ENCODE assay signal across 13 cellular contexts in genomic region chr7:27103489-27104226, GRCh38. TPM values are rescaled to one million over a fixed set of nuclear protein-coding genes. Genes with fewer than 3 reads are reported as not detected.
A peak's percentile ranks its signal among the peaks of the same experiment; 100 is the strongest.
DNase-seq lines count a peak whose midpoint lies in the region; FAIRE-seq and TF ChIP-seq lines count a peak whose summit lies in the region.
"Had no signal": no experiment of that assay in that cellular context is flagged by ENCODE, and none has a peak within 500 bp of the region (broad histone marks: within the 10 kb centered on the region; RNA-seq: fewer than 3 reads in every experiment).

No MANE protein-coding gene starts in this region.

- no peak overlapping the region for H3K14ac ChIP-seq in H1 (ENCODE audit: insufficient read length)

- no peak overlapping the region for H3K23ac ChIP-seq in H1 (ENCODE audit: insufficient read length)

- H3K4me1 Mint-ChIP-seq in type B pancreatic cell (ENCODE audit: unreplicated experiment): peaks cover 62% of the 10 kb centered on the region

- no peak overlapping the region for H3K4me2 ChIP-seq in H1 (ENCODE audit: insufficient read depth in 1 of 2, low read depth in 2 of 2, low read length in 2 of 2)

- no peak overlapping the region for H3K18ac ChIP-seq in H1 (ENCODE audit: extremely low read depth, low read length)

- H2AK5ac ChIP-seq in H1 (ENCODE audit: low read depth, low read length): 0 out of 2 replicates have a peak overlapping the region, but pooled peaks have one; percentile 53

- H3K9ac ChIP-seq in H1 (replicated peaks in 1 of 4; ENCODE audit: extremely low read depth in 1 of 4, low read depth in 3 of 4, low read length in 3 of 4) (no peak overlapping the region), mucosa of stomach (ENCODE audit: low read length) (peak overlapping the region; percentile 86)

- no peak overlapping the region; the same call in 1 of the 2 replicates for H4K8ac ChIP-seq in H1 (ENCODE audit: extremely low read depth, insufficient read depth, low read length)

- H4K20me1 ChIP-seq in H1 (replicated peaks in 1 of 2; ENCODE audit: control insufficient read depth in 1 of 2, insufficient read depth in 2 of 2, low read length in 2 of 2): peaks cover 13 to 33% of the 10 kb centered on the region in 2 experiments

- H2BK20ac ChIP-seq in H1 (ENCODE audit: low read length): no peak overlapping the region

- H4K91ac ChIP-seq in H1 (replicated peaks; ENCODE audit: insufficient read length, low read length): no peak overlapping the region

- no peak for TF ChIP-seq POLR2A in H1 (IDR thresholded peaks at IDR 0.05; ENCODE audit: control extremely low read depth in 1 of 2, low read depth in 2 of 2, low read length in 2 of 2)

- H2BK120ac ChIP-seq in H1 (replicated peaks; ENCODE audit: low read depth, low read length): no peak overlapping the region

- H3K79me2 ChIP-seq in H1 (ENCODE audit: control insufficient read depth in 1 of 2, insufficient read depth in 2 of 2, low read length in 2 of 2): no peaks in the 10 kb centered on the region

- H4K5ac ChIP-seq in H1 (ENCODE audit: insufficient read length, low read depth, low read length): no peak overlapping the region

- H3K4me3 Mint-ChIP-seq in type B pancreatic cell: peak overlapping the region; percentile 97
- H3K4me3 Mint-ChIP-seq: stimulated activated memory B cell treated with anti-CD40 and anti-IgM and Interleukin-4, amounts not matched to agents 10 μg/mL and 1 μg/mL and 100 μg/mL, for 72 hours had no signal

- H3K79me1 ChIP-seq in H1 (ENCODE audit: low read depth, low read length): no peaks in the 10 kb centered on the region

- CTCF ChIA-PET in H1 (lab: Charles Lee; ENCODE audit: partially characterized antibody): no interaction called here

- peaks cover 0 to 14% (median 10%) of the 10 kb centered on the region in 4 experiments; a peak in 6 of 7 replicates for H3K4me1 ChIP-seq in H1 (replicated peaks in 1 of 4; ENCODE audit: control insufficient read depth in 3 of 4, insufficient read depth in 4 of 4, low read length in 3 of 4)
- H3K4me1 ChIP-seq in mucosa of stomach (ENCODE audit: control insufficient read depth, insufficient read depth, low read length): peaks cover 47% of the 10 kb centered on the region
- peaks cover 26% of the 10 kb centered on the region for H3K4me1 ChIP-seq in HAP-1

- FAIRE-seq in RCC 7860 (lab: Jason Lieb, UNC) (peak; percentile 71), H1 (lab: Jason Lieb, UNC) (no peak)

- H3K36me3 ChIP-seq in H1 (ENCODE audit: control insufficient read depth in 2 of 4, insufficient read depth in 4 of 4, low read length in 3 of 4): peaks cover 0 to 11% (median 0%) of the 10 kb centered on the region in 4 experiments; a peak in 1 of 8 replicates
- no peaks in the 10 kb centered on the region for H3K36me3 ChIP-seq in mucosa of stomach (ENCODE audit: control insufficient read depth, insufficient read depth, low read length)
- H3K36me3 ChIP-seq in HAP-1 (replicated peaks): peaks cover 5% of the 10 kb centered on the region; the same call in 1 of the 2 replicates

- TF ChIP-seq CTCF in H1 (IDR thresholded peaks at IDR 0.05; ENCODE audit: control extremely low read depth in 1 of 3, insufficient read depth in 1 of 3, low read depth in 1 of 3, low read length in 3 of 3): no peak
- no peak for TF ChIP-seq CTCF in type B pancreatic cell (conservative IDR thresholded peaks at IDR 0.05)

- TF ChIP-seq RAD21 in H1 (IDR thresholded peaks at IDR 0.05 in 1 of 2, conservative IDR thresholded peaks at IDR 0.05 in 1 of 2; ENCODE audit: low read depth in 2 of 2, low read length in 2 of 2): no peak

- no peak overlapping the region for H2BK12ac ChIP-seq in H1 (ENCODE audit: low read depth, low read length)

- H3K4ac ChIP-seq in H1 (replicated peaks; ENCODE audit: insufficient read length, low read depth, low read length): no peak overlapping the region

- 0 out of 2 replicates have a peak, but pooled peaks cover 1% of the 10 kb centered on the region for H3K23me2 ChIP-seq in H1 (ENCODE audit: low read depth, low read length)

- H2BK5ac ChIP-seq in H1 (ENCODE audit: low read depth, low read length): no peak overlapping the region

- H3K27ac ChIP-seq in H1 (ENCODE audit: low read depth, low read length): no peak overlapping the region

- no peak for TF ChIP-seq EP300 in H1 (IDR thresholded peaks at IDR 0.05; ENCODE audit: borderline replicate concordance in 1 of 2, low read depth in 2 of 2, low read length in 2 of 2)

- in situ Hi-C loops in HAP-1 (cut with MboI; ENCODE audit: low sequenced_read_pairs): no loop called here

- peak overlapping the region; percentile 97 for H3K27ac Mint-ChIP-seq in type B pancreatic cell
- H3K27ac Mint-ChIP-seq: stimulated activated memory B cell treated with anti-CD40 and anti-IgM and Interleukin-4, amounts not matched to agents 10 μg/mL and 1 μg/mL and 100 μg/mL, for 72 hours had no signal

- 12% methylated on average over 35 of the region's 35 CpGs; no CpG with 5 or more reads in 1 of the 2 experiments for WGBS in H1 (ENCODE audit: extremely low coverage in 1 of 2, insufficient coverage in 1 of 2, insufficient read length in 1 of 2, insufficient replicate concordance in 2 of 2, low coverage in 1 of 2, low lambda C conversion rate in 2 of 2, missing lambda C conversion rate in 1 of 2), 2 experiments

- POLR2A ChIA-PET in H1 (lab: Charles Lee; ENCODE audit: partially characterized antibody): no interaction called here

- H3K9me3 ChIP-seq in H1 (ENCODE audit: insufficient read depth in 2 of 2, low read depth in 1 of 2, low read length in 1 of 2) (no peaks in the 10 kb centered on the region), mucosa of stomach (ENCODE audit: control insufficient read depth, low read length) (no peaks in the 10 kb centered on the region), HAP-1 (no peaks in the 10 kb centered on the region)

- H3K27me3 ChIP-seq in H1 (replicated peaks in 1 of 4; ENCODE audit: control insufficient read depth in 3 of 4, extremely low read depth in 1 of 4, insufficient read depth in 3 of 4, low read length in 3 of 4): peaks cover 94 to 100% (median 97%) of the 10 kb centered on the region in 4 experiments
- H3K27me3 ChIP-seq in mucosa of stomach (ENCODE audit: control insufficient read depth, insufficient read depth, low read length): no peaks in the 10 kb centered on the region
- H3K27me3 ChIP-seq in HAP-1 (ENCODE audit: low read depth): no peaks in the 10 kb centered on the region

- no peak overlapping the region for H2BK15ac ChIP-seq in H1 (ENCODE audit: low read length)

- H3K9me3 Mint-ChIP-seq in type B pancreatic cell: no peaks in the 10 kb centered on the region

- H2AFZ ChIP-seq in H1 (ENCODE audit: low read length): no peak overlapping the region

- H3K36me3 Mint-ChIP-seq in type B pancreatic cell: peaks cover 41% of the 10 kb centered on the region

- H3K27me3 Mint-ChIP-seq in type B pancreatic cell: peaks cover 70% of the 10 kb centered on the region

- H3K56ac ChIP-seq in H1 (replicated peaks; ENCODE audit: insufficient read length, low read depth, low read length): no peak overlapping the region

- DNase-seq in RCC 7860 (ENCODE audit: low spot score): peak; percentile 63
- DNase-seq in H1 (ENCODE audit: low read depth in 1 of 2, low spot score in 2 of 2): no peak
- DNase-seq in type B pancreatic cell (ENCODE audit: extremely low spot score, unreplicated experiment): peak; percentile 73
- no peak for DNase-seq in HAP-1 (ENCODE audit: low spot score in 2 of 2)
- no peak for DNase-seq in DMS114 treated with DMSO at 0.1 percent for 48 hours (lab: John Stamatoyannopoulos, UW; ENCODE audit: unreplicated experiment)
- no peak for DNase-seq in NCI-H146 (lab: John Stamatoyannopoulos, UW)
- DNase-seq: activated effector memory CD4-positive, alpha-beta T cell treated with anti-CD3 and anti-CD28 coated beads, Interleukin-2, amount 50 U/mL, for 16 hours; DMS79 treated with DMSO at 0.1 percent for 48 hours; kidney glomerular epithelial cell; NCI-H1417 treated with DMSO at 0.1 percent for 48 hours; stimulated activated CD4-positive, alpha-beta T cell treated with anti-CD3 and anti-CD28 coated beads, Interleukin-12 subunit alpha, Interleukin-12 subunit beta, amount 100 ng/mL, for 4 hours had no signal

- H3K4me3 ChIP-seq in H1 (ENCODE audit: extremely low read depth in 1 of 4, insufficient read depth in 2 of 4, low read depth in 3 of 4, low read length in 4 of 4) (no peak overlapping the region), mucosa of stomach (ENCODE audit: low read length) (peak overlapping the region; percentile 61), HAP-1 (no peak overlapping the region)

RNA-seq across cellular contexts. Expression of gene HOXA2, which starts 1.2 kb away (rescaled TPM):
- total RNA-seq in H1 (2021; fragmentation: NEBNext Ultra II Directional; extraction: Animal tissue kit (Norgen Biotek cat#: 25700)): not detected in 2 replicates
- polyA plus RNA-seq in H1 (2011; rRNA removed): not detected in 2 replicates
- polyA plus RNA-seq in H1 (2011; cell fraction: cytosol; rRNA removed): not detected
- not detected for polyA plus RNA-seq in H1 (2011; cell fraction: nucleus; rRNA removed)
- not detected in 4 replicates for polyA plus RNA-seq in H1 (2012, experiment 1 of 2)
- not detected for polyA plus RNA-seq in H1 (2012, experiment 2 of 2)
- not detected for polyA plus RNA-seq in H1 (2013, experiment 1 of 2)
- polyA plus RNA-seq in H1 (2013, experiment 2 of 2): not detected
- polyA minus RNA-seq in H1 (2011; rRNA and poly(A)+ RNA removed): not detected in 2 replicates
- polyA minus RNA-seq in H1 (2011; cell fraction: cytosol; rRNA and poly(A)+ RNA removed): not detected
- polyA minus RNA-seq in H1 (2011; cell fraction: nucleus; rRNA and poly(A)+ RNA removed): not detected
- 7.7 and 26.8 TPM in 2 replicates for total RNA-seq in type B pancreatic cell (ENCODE audit: low replicate concordance)

RNA-seq across cellular contexts. Expression of gene HOXA1, which starts 7.9 kb away (rescaled TPM):
- not detected in 2 replicates for total RNA-seq in H1 (2021; fragmentation: NEBNext Ultra II Directional; extraction: Animal tissue kit (Norgen Biotek cat#: 25700))
- not detected in 2 replicates for polyA plus RNA-seq in H1 (2011; rRNA removed)
- not detected for polyA plus RNA-seq in H1 (2011; cell fraction: cytosol; rRNA removed)
- polyA plus RNA-seq in H1 (2011; cell fraction: nucleus; rRNA removed): not detected
- polyA plus RNA-seq in H1 (2012, experiment 1 of 2): not detected in 4 replicates
- polyA plus RNA-seq in H1 (2012, experiment 2 of 2): not detected
- polyA plus RNA-seq in H1 (2013, experiment 1 of 2): not detected
- 0.06 TPM for polyA plus RNA-seq in H1 (2013, experiment 2 of 2)
- not detected in 2 replicates for polyA minus RNA-seq in H1 (2011; rRNA and poly(A)+ RNA removed)
- not detected for polyA minus RNA-seq in H1 (2011; cell fraction: cytosol; rRNA and poly(A)+ RNA removed)
- polyA minus RNA-seq in H1 (2011; cell fraction: nucleus; rRNA and poly(A)+ RNA removed): not detected
- total RNA-seq in type B pancreatic cell (ENCODE audit: low replicate concordance): 9.5 and 22.0 TPM in 2 replicates

RNA-seq across cellular contexts. Expression of gene HOXA4, which starts 26.9 kb away (rescaled TPM):
- not detected in 2 replicates for total RNA-seq in H1 (2021; fragmentation: NEBNext Ultra II Directional; extraction: Animal tissue kit (Norgen Biotek cat#: 25700))
- polyA plus RNA-seq in H1 (2011; rRNA removed): not detected in 2 replicates
- not detected for polyA plus RNA-seq in H1 (2011; cell fraction: cytosol; rRNA removed)
- polyA plus RNA-seq in H1 (2011; cell fraction: nucleus; rRNA removed): not detected
- polyA plus RNA-seq in H1 (2012, experiment 1 of 2): not detected in 4 replicates
- not detected for polyA plus RNA-seq in H1 (2012, experiment 2 of 2)
- not detected for polyA plus RNA-seq in H1 (2013, experiment 1 of 2)
- polyA plus RNA-seq in H1 (2013, experiment 2 of 2): not detected
- polyA minus RNA-seq in H1 (2011; rRNA and poly(A)+ RNA removed): not detected in 2 replicates
- not detected for polyA minus RNA-seq in H1 (2011; cell fraction: cytosol; rRNA and poly(A)+ RNA removed)
- polyA minus RNA-seq in H1 (2011; cell fraction: nucleus; rRNA and poly(A)+ RNA removed): not detected
- 28.5 and 37.6 TPM in 2 replicates for total RNA-seq in type B pancreatic cell (ENCODE audit: low replicate concordance)

RNA-seq across cellular contexts. Expression of gene HOXA5, which starts 39.8 kb away (rescaled TPM):
- total RNA-seq in H1 (2021; fragmentation: NEBNext Ultra II Directional; extraction: Animal tissue kit (Norgen Biotek cat#: 25700)): not detected in 2 replicates
- polyA plus RNA-seq in H1 (2011; rRNA removed): not detected in 2 replicates
- polyA plus RNA-seq in H1 (2011; cell fraction: cytosol; rRNA removed): not detected
- not detected for polyA plus RNA-seq in H1 (2011; cell fraction: nucleus; rRNA removed)
- not detected in 4 replicates for polyA plus RNA-seq in H1 (2012, experiment 1 of 2)
- not detected for polyA plus RNA-seq in H1 (2012, experiment 2 of 2)
- not detected for polyA plus RNA-seq in H1 (2013, experiment 1 of 2)
- not detected for polyA plus RNA-seq in H1 (2013, experiment 2 of 2)
- polyA minus RNA-seq in H1 (2011; rRNA and poly(A)+ RNA removed): not detected in 2 replicates
- not detected for polyA minus RNA-seq in H1 (2011; cell fraction: cytosol; rRNA and poly(A)+ RNA removed)
- polyA minus RNA-seq in H1 (2011; cell fraction: nucleus; rRNA and poly(A)+ RNA removed): not detected
- total RNA-seq in type B pancreatic cell (ENCODE audit: low replicate concordance): 55.0 and 77.7 TPM in 2 replicates

RNA-seq across cellular contexts. Expression of gene HOXA6, which starts 43.9 kb away (rescaled TPM):
- not detected in 2 replicates for total RNA-seq in H1 (2021; fragmentation: NEBNext Ultra II Directional; extraction: Animal tissue kit (Norgen Biotek cat#: 25700))
- polyA plus RNA-seq in H1 (2011; rRNA removed): not detected in 2 replicates
- polyA plus RNA-seq in H1 (2011; cell fraction: cytosol; rRNA removed): not detected
- polyA plus RNA-seq in H1 (2011; cell fraction: nucleus; rRNA removed): not detected
- polyA plus RNA-seq in H1 (2012, experiment 1 of 2): not detected in 4 replicates
- polyA plus RNA-seq in H1 (2012, experiment 2 of 2): not detected
- polyA plus RNA-seq in H1 (2013, experiment 1 of 2): not detected
- polyA plus RNA-seq in H1 (2013, experiment 2 of 2): not detected
- polyA minus RNA-seq in H1 (2011; rRNA and poly(A)+ RNA removed): not detected in 2 replicates
- polyA minus RNA-seq in H1 (2011; cell fraction: cytosol; rRNA and poly(A)+ RNA removed): not detected
- polyA minus RNA-seq in H1 (2011; cell fraction: nucleus; rRNA and poly(A)+ RNA removed): not detected
- total RNA-seq in type B pancreatic cell (ENCODE audit: low replicate concordance): 4.2 and 10.9 TPM in 2 replicates

Comparison
In these comparisons a context has a peak if more than half of its experiments do, and no peak if none do; other contexts are left out.
1. DNase-seq: peak in RCC 7860 (single experiment) and type B pancreatic cell (single experiment); none in H1 (0 of 2), HAP-1 (0 of 2), DMS114 treated with DMSO at 0.1 percent for 48 hours (single experiment) and NCI-H146 (single experiment).
2. RNA of gene HOXA4, which starts 26.9 kb away (total RNA-seq): 28.5 to 37.6 TPM in type B pancreatic cell; not detected in H1; every median in the first group is over 10 times any median in the second.